ENCODE assay signal across 8 cellular contexts in genomic region chr2:235489897-235490296, GRCh38.
"Had no signal": no experiment of that assay in that cellular context is flagged by ENCODE, and none has a peak within 500 bp of the region (broad histone marks: within the 10 kb centered on the region; RNA-seq: fewer than 3 reads in every experiment).

No MANE protein-coding gene starts in this region.

- FAIRE-seq: G401.6, GM12878, GM12891, GM12892, GM18507, GM19239 had no signal

- H3K4me3 ChIP-seq: GM12878 had no signal

- DNase-seq: GDM1, GF-D8 had no signal

- ATAC-seq: GM12878 had no signal
